In the genomic region with DNA sequence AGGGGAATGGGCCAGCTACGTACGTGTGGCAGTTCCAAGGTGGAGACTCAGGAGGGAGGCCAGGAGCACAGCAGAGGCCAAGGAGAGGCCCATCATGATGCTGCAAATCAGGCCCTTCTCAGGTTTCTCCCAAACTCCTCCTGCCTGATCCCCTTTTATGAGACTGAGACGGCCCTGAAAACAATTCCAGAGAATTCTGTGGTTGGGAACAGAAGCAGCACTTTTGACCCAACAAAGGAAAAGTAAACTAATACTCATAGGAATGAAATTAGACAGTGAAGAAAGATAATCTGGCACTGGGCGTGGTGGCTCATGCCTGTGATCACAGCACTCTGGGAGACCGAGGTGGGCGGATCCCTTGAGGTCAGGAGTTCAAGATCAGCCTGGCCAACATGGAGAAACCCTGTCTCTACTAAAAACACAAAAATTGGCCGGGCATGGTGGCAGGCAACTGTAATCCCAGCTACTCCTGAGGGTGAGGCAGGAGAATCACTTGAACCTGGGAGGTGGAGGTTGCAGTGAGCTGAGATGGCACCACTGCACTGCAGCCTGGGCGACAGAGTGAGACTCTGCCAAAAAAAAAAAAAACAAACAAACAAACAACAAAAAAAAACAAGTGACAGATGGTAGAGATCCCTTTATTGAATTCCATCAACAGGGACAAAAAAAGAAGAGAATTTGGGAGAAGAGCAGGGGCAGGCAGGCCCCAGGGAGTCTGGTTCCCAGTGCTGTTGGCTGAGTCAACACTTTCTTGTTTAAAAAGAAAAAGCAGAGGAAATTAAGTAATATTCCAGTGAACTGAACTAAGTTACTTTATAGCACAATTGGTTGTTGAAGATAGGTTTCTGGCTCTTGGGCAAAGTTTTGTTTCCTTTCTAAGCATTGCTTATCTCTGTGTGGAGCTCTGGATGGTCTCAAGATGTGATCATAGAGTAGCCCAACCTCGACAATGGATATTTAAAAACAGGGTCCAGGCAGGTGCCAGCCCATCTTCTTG, we compare ENCODE assay signal across 2 cellular contexts.
TF ChIP-seq lines count a peak whose summit lies in the region.

A gene with protein sequence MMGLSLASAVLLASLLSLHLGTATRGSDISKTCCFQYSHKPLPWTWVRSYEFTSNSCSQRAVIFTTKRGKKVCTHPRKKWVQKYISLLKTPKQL (minus strand): TSS at position 131 of the 997 bp plus-strand sequence. CDS start 35 bp downstream, at position 96.

TF ChIP-seq in SK-N-SH treated with all-trans-retinoic acid at 6 μM for 48 hours, 23 proteins besides CTCF, POLR2A, EP300 and RAD21 (continued from another document):
- TF ChIP-seq, protein P1, sequence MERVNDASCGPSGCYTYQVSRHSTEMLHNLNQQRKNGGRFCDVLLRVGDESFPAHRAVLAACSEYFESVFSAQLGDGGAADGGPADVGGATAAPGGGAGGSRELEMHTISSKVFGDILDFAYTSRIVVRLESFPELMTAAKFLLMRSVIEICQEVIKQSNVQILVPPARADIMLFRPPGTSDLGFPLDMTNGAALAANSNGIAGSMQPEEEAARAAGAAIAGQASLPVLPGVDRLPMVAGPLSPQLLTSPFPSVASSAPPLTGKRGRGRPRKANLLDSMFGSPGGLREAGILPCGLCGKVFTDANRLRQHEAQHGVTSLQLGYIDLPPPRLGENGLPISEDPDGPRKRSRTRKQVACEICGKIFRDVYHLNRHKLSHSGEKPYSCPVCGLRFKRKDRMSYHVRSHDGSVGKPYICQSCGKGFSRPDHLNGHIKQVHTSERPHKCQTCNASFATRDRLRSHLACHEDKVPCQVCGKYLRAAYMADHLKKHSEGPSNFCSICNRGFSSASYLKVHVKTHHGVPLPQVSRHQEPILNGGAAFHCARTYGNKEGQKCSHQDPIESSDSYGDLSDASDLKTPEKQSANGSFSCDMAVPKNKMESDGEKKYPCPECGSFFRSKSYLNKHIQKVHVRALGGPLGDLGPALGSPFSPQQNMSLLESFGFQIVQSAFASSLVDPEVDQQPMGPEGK (CRISPR knock-in tag; IDR thresholded peaks at IDR 0.05; ENCODE audit: borderline replicate concordance), result no peak
- TF ChIP-seq ESRRG (CRISPR knock-in tag; IDR thresholded peaks at IDR 0.05) (no peak), ZC3H10 (CRISPR knock-in tag; IDR thresholded peaks at IDR 0.05) (no peak)

TF ChIP-seq in SK-N-SH, 30 proteins besides CTCF, POLR2A, EP300 and RAD21 (continued from another document):
- TF ChIP-seq, protein P2, sequence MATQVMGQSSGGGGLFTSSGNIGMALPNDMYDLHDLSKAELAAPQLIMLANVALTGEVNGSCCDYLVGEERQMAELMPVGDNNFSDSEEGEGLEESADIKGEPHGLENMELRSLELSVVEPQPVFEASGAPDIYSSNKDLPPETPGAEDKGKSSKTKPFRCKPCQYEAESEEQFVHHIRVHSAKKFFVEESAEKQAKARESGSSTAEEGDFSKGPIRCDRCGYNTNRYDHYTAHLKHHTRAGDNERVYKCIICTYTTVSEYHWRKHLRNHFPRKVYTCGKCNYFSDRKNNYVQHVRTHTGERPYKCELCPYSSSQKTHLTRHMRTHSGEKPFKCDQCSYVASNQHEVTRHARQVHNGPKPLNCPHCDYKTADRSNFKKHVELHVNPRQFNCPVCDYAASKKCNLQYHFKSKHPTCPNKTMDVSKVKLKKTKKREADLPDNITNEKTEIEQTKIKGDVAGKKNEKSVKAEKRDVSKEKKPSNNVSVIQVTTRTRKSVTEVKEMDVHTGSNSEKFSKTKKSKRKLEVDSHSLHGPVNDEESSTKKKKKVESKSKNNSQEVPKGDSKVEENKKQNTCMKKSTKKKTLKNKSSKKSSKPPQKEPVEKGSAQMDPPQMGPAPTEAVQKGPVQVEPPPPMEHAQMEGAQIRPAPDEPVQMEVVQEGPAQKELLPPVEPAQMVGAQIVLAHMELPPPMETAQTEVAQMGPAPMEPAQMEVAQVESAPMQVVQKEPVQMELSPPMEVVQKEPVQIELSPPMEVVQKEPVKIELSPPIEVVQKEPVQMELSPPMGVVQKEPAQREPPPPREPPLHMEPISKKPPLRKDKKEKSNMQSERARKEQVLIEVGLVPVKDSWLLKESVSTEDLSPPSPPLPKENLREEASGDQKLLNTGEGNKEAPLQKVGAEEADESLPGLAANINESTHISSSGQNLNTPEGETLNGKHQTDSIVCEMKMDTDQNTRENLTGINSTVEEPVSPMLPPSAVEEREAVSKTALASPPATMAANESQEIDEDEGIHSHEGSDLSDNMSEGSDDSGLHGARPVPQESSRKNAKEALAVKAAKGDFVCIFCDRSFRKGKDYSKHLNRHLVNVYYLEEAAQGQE (IDR thresholded peaks at IDR 0.05; ENCODE audit: low read depth, low read length), result no peak
- TF ChIP-seq SIN3A (IDR thresholded peaks at IDR 0.05; ENCODE audit: borderline replicate concordance, low read depth, low read length), result no peak
